In genomic region chr4:39873823-39874222, GRCh38 we compare ENCODE assay signal across 14 cellular contexts.
DNase-seq lines count a peak whose midpoint lies in the region; ATAC-seq, FAIRE-seq and TF ChIP-seq lines count a peak whose summit lies in the region.
"Had no signal": no experiment of that assay in that cellular context is flagged by ENCODE, and none has a peak within 500 bp of the region (broad histone marks: within the 10 kb centered on the region; RNA-seq: fewer than 3 reads in every experiment).

No MANE protein-coding gene starts in this region.

- H3K27me3 ChIP-seq in CD4-positive, alpha-beta T cell (ENCODE audit: control insufficient read depth, insufficient read depth, low read length): no peaks in the 10 kb centered on the region
- H3K27me3 ChIP-seq: SJCRH30, thyroid gland had no signal

- POLR2A ChIA-PET in CD4-positive, alpha-beta T cell (lab: Charles Lee): no interaction called here

- no peaks in the 10 kb centered on the region for H3K9me3 ChIP-seq in CD4-positive, alpha-beta T cell (ENCODE audit: control insufficient read depth, low read length)
- H3K9me3 ChIP-seq: SJCRH30, thyroid gland had no signal

- H3K36me3 Mint-ChIP-seq in CD4-positive, alpha-beta T cell (ENCODE audit: low read depth): peaks cover 90% of the 10 kb centered on the region
- peaks cover 39% of the 10 kb centered on the region for H3K36me3 Mint-ChIP-seq in activated T-helper 1 cell treated with anti-CD3 and anti-CD28 coated beads, Interleukin-12 subunit alpha, Interleukin-12 subunit beta, Interleukin-2, Interleukin-4 antibody, amounts not matched to agents 30 ng/mL and 10 ng/mL and 1 ng/mL, durations not matched to agents 14 hours and 24 hours and 36 hours (ENCODE audit: low read depth)

- CTCF ChIA-PET in CD4-positive, alpha-beta T cell (lab: Charles Lee): interaction anchor here (1.1 kb wide), 1 partner anchor 26 kb away, joined by 3 read pairs; no protein-coding TSS in a partner anchor

- no peak overlapping the region for H3K27ac ChIP-seq in CD4-positive, alpha-beta T cell (ENCODE audit: low read depth, low read length)
- H3K27ac ChIP-seq: SJCRH30, thyroid gland had no signal

- ATAC-seq in CD4-positive, alpha-beta T cell (ENCODE audit: poor library complexity): no peak
- no peak for ATAC-seq in GM21447 (IDR thresholded peaks at IDR 0.05; ENCODE audit: unreplicated experiment)

- H3K4me3 Mint-ChIP-seq in CD4-positive, alpha-beta T cell: no peak overlapping the region
- H3K4me3 Mint-ChIP-seq in activated T-helper 1 cell treated with anti-CD3 and anti-CD28 coated beads, Interleukin-12 subunit alpha, Interleukin-12 subunit beta, Interleukin-2, Interleukin-4 antibody, amounts not matched to agents 30 ng/mL and 10 ng/mL and 1 ng/mL, durations not matched to agents 14 hours and 24 hours and 36 hours: peak overlapping the region; percentile 41
- H3K4me3 Mint-ChIP-seq: dendritic cell treated with granulocyte-macrophage colony-stimulating factor and Interleukin-4, amounts not matched to agents 40 ng/mL and 50 ng/mL, for 4 days had no signal

- FAIRE-seq in GM19239 (lab: Jason Lieb, UNC): peak; percentile 85
- FAIRE-seq: HTR-8/SVneo had no signal

- H3K9me3 Mint-ChIP-seq in CD4-positive, alpha-beta T cell: no peaks in the 10 kb centered on the region
- no peaks in the 10 kb centered on the region for H3K9me3 Mint-ChIP-seq in activated T-helper 1 cell treated with anti-CD3 and anti-CD28 coated beads, Interleukin-12 subunit alpha, Interleukin-12 subunit beta, Interleukin-2, Interleukin-4 antibody, amounts not matched to agents 30 ng/mL and 10 ng/mL and 1 ng/mL, durations not matched to agents 14 hours and 24 hours and 36 hours
- H3K9me3 Mint-ChIP-seq: dendritic cell treated with granulocyte-macrophage colony-stimulating factor and Interleukin-4, amounts not matched to agents 40 ng/mL and 50 ng/mL, for 4 days had no signal

- peak overlapping the region; percentile 45 for H3K27ac Mint-ChIP-seq in CD4-positive, alpha-beta T cell
- no peak overlapping the region for H3K27ac Mint-ChIP-seq in activated T-helper 1 cell treated with anti-CD3 and anti-CD28 coated beads, Interleukin-12 subunit alpha, Interleukin-12 subunit beta, Interleukin-2, Interleukin-4 antibody, amounts not matched to agents 30 ng/mL and 10 ng/mL and 1 ng/mL, durations not matched to agents 14 hours and 24 hours and 36 hours
- H3K27ac Mint-ChIP-seq: dendritic cell treated with granulocyte-macrophage colony-stimulating factor and Interleukin-4, amounts not matched to agents 40 ng/mL and 50 ng/mL, for 4 days had no signal

- TF ChIP-seq CTCF in CD4-positive, alpha-beta T cell (IDR thresholded peaks at IDR 0.05): no peak
- TF ChIP-seq CTCF in fibroblast of pulmonary artery (IDR thresholded peaks at IDR 0.05; ENCODE audit: low read length, missing control alignments): no peak

- DNase-seq in CD4-positive, alpha-beta T cell: no peak
- DNase-seq in GM19239 (ENCODE audit: insufficient read length, low spot score): no peak
- DNase-seq in activated T-helper 1 cell treated with anti-CD3 and anti-CD28 coated beads, Interleukin-12 subunit alpha, Interleukin-12 subunit beta, Interleukin-2, Interleukin-4 antibody, amounts not matched to agents 30 ng/mL and 10 ng/mL and 1 ng/mL, durations not matched to agents 14 hours and 24 hours and 36 hours (ENCODE audit: low spot score): no peak
- peak; percentile 44 for DNase-seq in fibroblast of pulmonary artery (ENCODE audit: low read depth)
- no peak for DNase-seq in stimulated activated CD4-positive, alpha-beta T cell treated with anti-CD3 and anti-CD28 coated beads, Interleukin-4, amount 100 ng/mL, for 24 hours
- no peak for DNase-seq in NCI-H2107 treated with DMSO at 0.1 percent for 48 hours (lab: John Stamatoyannopoulos, UW; ENCODE audit: unreplicated experiment)
- no peak for DNase-seq in NCI-H1694 treated with DMSO at 0.1 percent for 48 hours (lab: John Stamatoyannopoulos, UW)
- DNase-seq: activated CD8-positive, alpha-beta memory T cell treated with anti-CD3 and anti-CD28 coated beads, Interleukin-2, amount 50 U/mL, for 4 hours; NCI-H1092; SJCRH30; thyroid gland had no signal

- H3K27me3 Mint-ChIP-seq in CD4-positive, alpha-beta T cell: no peaks in the 10 kb centered on the region
- no peaks in the 10 kb centered on the region for H3K27me3 Mint-ChIP-seq in activated T-helper 1 cell treated with anti-CD3 and anti-CD28 coated beads, Interleukin-12 subunit alpha, Interleukin-12 subunit beta, Interleukin-2, Interleukin-4 antibody, amounts not matched to agents 30 ng/mL and 10 ng/mL and 1 ng/mL, durations not matched to agents 14 hours and 24 hours and 36 hours (ENCODE audit: insufficient read depth)
- H3K27me3 Mint-ChIP-seq: dendritic cell treated with granulocyte-macrophage colony-stimulating factor and Interleukin-4, amounts not matched to agents 40 ng/mL and 50 ng/mL, for 4 days had no signal

- intact Hi-C loops in CD4-positive, alpha-beta T cell (cut with DNase I, micrococcal nuclease): no loop called here
- intact Hi-C loops in activated T-helper 1 cell treated with anti-CD3 and anti-CD28 coated beads, Interleukin-12 subunit alpha, Interleukin-12 subunit beta, Interleukin-2, Interleukin-4 antibody, amounts not matched to agents 30 ng/mL and 10 ng/mL and 1 ng/mL, durations not matched to agents 14 hours and 24 hours and 36 hours (cut with micrococcal nuclease): no loop called here

- H3K4me1 Mint-ChIP-seq in CD4-positive, alpha-beta T cell (ENCODE audit: low read depth): peaks cover 23% of the 10 kb centered on the region
- H3K4me1 Mint-ChIP-seq in activated T-helper 1 cell treated with anti-CD3 and anti-CD28 coated beads, Interleukin-12 subunit alpha, Interleukin-12 subunit beta, Interleukin-2, Interleukin-4 antibody, amounts not matched to agents 30 ng/mL and 10 ng/mL and 1 ng/mL, durations not matched to agents 14 hours and 24 hours and 36 hours (ENCODE audit: low read depth): peaks cover 31% of the 10 kb centered on the region

- no peak overlapping the region for H3K4me3 ChIP-seq in fibroblast of pulmonary artery (replicated peaks; ENCODE audit: low read depth, low read length)
- H3K4me3 ChIP-seq: SJCRH30, thyroid gland had no signal
